26 cellular contexts compared by ENCODE assay signal in genomic region chr19:32489971-32490370, GRCh38.
DNase-seq lines count a peak whose midpoint lies in the region; ATAC-seq and TF ChIP-seq lines count a peak whose summit lies in the region.
"Had no signal": no experiment of that assay in that cellular context is flagged by ENCODE, and none has a peak within 500 bp of the region (broad histone marks: within the 10 kb centered on the region; RNA-seq: fewer than 3 reads in every experiment).

No MANE protein-coding gene starts in this region.

- no peaks in the 10 kb centered on the region for H3K27me3 ChIP-seq in BE2C
- H3K27me3 ChIP-seq: SJSA1 had no signal

- H3K36me3 ChIP-seq in BE2C = peaks cover 2% of the 10 kb centered on the region

- no peaks in the 10 kb centered on the region for H3K4me1 Mint-ChIP-seq in T-helper 17 cell
- no peaks in the 10 kb centered on the region for H3K4me1 Mint-ChIP-seq in activated T-helper 17 cell treated with anti-CD3 and anti-CD28 coated beads, Interleukin-2, amount 50 U/mL, for 72 hours
- H3K4me1 Mint-ChIP-seq: B cell; CD14-positive monocyte; CD8-positive, alpha-beta memory T cell; IgD-negative memory B cell had no signal

- peaks cover 2% of the 10 kb centered on the region for H3K36me3 Mint-ChIP-seq in T-helper 17 cell (ENCODE audit: low read depth)
- H3K36me3 Mint-ChIP-seq in activated T-helper 17 cell treated with anti-CD3 and anti-CD28 coated beads, Interleukin-2, amount 50 U/mL, for 72 hours (ENCODE audit: low read depth) = peaks cover 13% of the 10 kb centered on the region

- H3K4me3 ChIP-seq in fibroblast of mammary gland (ENCODE audit: control insufficient read depth, low read depth, low read length) (no peak overlapping the region), BE2C (ENCODE audit: low read depth, low read length) (no peak overlapping the region)
- H3K4me3 ChIP-seq: GM23338, SJSA1 had no signal

- no peak overlapping the region for H3K4me3 Mint-ChIP-seq in T-helper 17 cell
- H3K4me3 Mint-ChIP-seq in activated T-helper 17 cell treated with anti-CD3 and anti-CD28 coated beads, Interleukin-2, amount 50 U/mL, for 72 hours = no peak overlapping the region
- H3K4me3 Mint-ChIP-seq: B cell; CD14-positive monocyte; CD8-positive, alpha-beta memory T cell; GM23338; H9; HFFc6; IgD-negative memory B cell had no signal

- no peaks in the 10 kb centered on the region for H3K9me3 Mint-ChIP-seq in activated T-helper 17 cell treated with anti-CD3 and anti-CD28 coated beads, Interleukin-2, amount 50 U/mL, for 72 hours
- H3K9me3 Mint-ChIP-seq: CD8-positive, alpha-beta memory T cell; GM23338; HFFc6 had no signal

- ATAC-seq in T-helper 17 cell = no peak
- no peak for ATAC-seq in activated T-helper 17 cell treated with anti-CD3 and anti-CD28 coated beads, Interleukin-2, amount 50 U/mL, for 72 hours (replicated peaks)
- ATAC-seq: GM23338, PC-3, Right ventricle myocardium inferior had no signal

- H3K4me1 ChIP-seq in BE2C = no peaks in the 10 kb centered on the region; the same call in 1 of the 2 replicates
- H3K4me1 ChIP-seq: SJSA1 had no signal

- no peaks in the 10 kb centered on the region for H3K9me3 ChIP-seq in T-helper 17 cell (ENCODE audit: control insufficient read depth, low read length, poor library complexity, severe bottlenecking)
- no peaks in the 10 kb centered on the region for H3K9me3 ChIP-seq in BE2C
- H3K9me3 ChIP-seq: SJSA1 had no signal

- TF ChIP-seq CTCF in fibroblast of mammary gland (conservative IDR thresholded peaks at IDR 0.05; ENCODE audit: control insufficient read depth, insufficient read depth, low read depth, low read length) (no peak), BE2C (IDR thresholded peaks at IDR 0.05; ENCODE audit: low read depth, low read length) (no peak)

- DNase-seq in EL (peak; percentile 6), T-helper 17 cell (no peak), fibroblast of mammary gland (ENCODE audit: low read depth) (peak; percentile 21), myocyte (ENCODE audit: low read depth) (peak; percentile 21), BE2C (no peak), iPS-NIHi11 (ENCODE audit: low spot score) (no peak)
- DNase-seq: CD8-positive, alpha-beta memory T cell; DMS 273 treated with DMSO at 0.1 percent for 48 hours; DMS79 treated with DMSO at 0.1 percent for 48 hours; H9; HFFc6; MM.1S; NCI-H1694; NCI-H2029 treated with DMSO at 0.1 percent for 48 hours; NCI-H446 treated with DMSO at 0.1 percent for 48 hours; NCI-H526; NCI-H82; NK-92 treated with Interleukin-12 subunit alpha and Interleukin-12 subunit beta, amount 100 ng/mL, for 24 hours; PC-3 had no signal

- peak overlapping the region; percentile 29 for H3K27ac Mint-ChIP-seq in T-helper 17 cell
- H3K27ac Mint-ChIP-seq in activated T-helper 17 cell treated with anti-CD3 and anti-CD28 coated beads, Interleukin-2, amount 50 U/mL, for 72 hours = no peak overlapping the region
- H3K27ac Mint-ChIP-seq: B cell; CD14-positive monocyte; CD8-positive, alpha-beta memory T cell; GM23338; H9; HFFc6; IgD-negative memory B cell had no signal

- peaks cover 3% of the 10 kb centered on the region for H3K27me3 Mint-ChIP-seq in T-helper 17 cell
- no peaks in the 10 kb centered on the region for H3K27me3 Mint-ChIP-seq in activated T-helper 17 cell treated with anti-CD3 and anti-CD28 coated beads, Interleukin-2, amount 50 U/mL, for 72 hours
- H3K27me3 Mint-ChIP-seq: B cell, IgD-negative memory B cell had no signal

Comparison
In these comparisons a context has a peak if more than half of its experiments do, and no peak if none do; other contexts are left out.
1. DNase-seq: peak in EL (single experiment), fibroblast of mammary gland (single experiment) and myocyte (single experiment); none in T-helper 17 cell (0 of 3), BE2C (single experiment) and iPS-NIHi11 (single experiment).